Comparison of ENCODE assay signal across 2 cellular contexts in the genomic region with DNA sequence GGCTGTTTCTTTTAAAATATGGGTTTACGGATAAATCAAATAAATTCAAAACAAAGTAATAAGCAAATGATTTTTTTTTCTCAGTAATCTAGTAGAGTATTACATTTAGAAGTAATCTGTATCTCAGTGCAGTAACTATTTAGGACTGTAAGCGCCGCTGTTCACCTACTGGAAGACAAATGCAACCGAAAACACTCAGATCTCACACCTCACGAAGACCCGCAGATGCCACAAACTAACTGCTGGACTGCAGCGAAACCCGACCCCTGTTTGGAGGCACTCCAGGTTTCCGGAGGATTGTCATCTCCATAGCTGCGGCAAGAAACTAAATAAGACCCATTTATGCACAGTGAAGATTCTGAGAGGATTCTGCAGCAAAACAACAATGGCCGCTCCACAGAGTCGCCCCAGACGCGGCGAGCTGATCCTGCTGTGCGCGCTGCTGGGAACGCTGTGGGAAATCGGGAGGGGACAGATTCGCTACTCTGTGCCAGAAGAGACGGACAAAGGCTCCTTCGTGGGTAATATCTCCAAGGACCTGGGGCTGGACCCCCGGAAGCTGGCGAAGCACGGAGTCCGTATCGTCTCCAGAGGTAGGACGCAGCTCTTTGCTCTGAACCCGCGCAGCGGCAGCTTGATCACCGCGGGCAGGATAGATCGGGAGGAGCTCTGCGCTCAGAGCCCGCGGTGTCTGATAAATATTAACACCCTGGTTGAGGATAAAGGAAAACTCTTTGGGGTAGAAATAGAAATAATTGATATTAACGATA.
TF ChIP-seq lines count a peak whose summit lies in the region.

A gene (plus strand): TSS at position 205 of the 770 bp plus-strand sequence. CDS start 181 bp downstream, at position 386.

TF ChIP-seq in GM23338, 12 proteins besides CTCF, POLR2A, EP300 and RAD21 (continued from another document):
- TF ChIP-seq EZH2phosphoT487 (IDR thresholded peaks at IDR 0.05; ENCODE audit: unreplicated experiment): no peak

TF ChIP-seq in K562, 482 proteins besides CTCF, POLR2A, EP300 and RAD21 (continued from another document):
- TF ChIP-seq, protein P1, sequence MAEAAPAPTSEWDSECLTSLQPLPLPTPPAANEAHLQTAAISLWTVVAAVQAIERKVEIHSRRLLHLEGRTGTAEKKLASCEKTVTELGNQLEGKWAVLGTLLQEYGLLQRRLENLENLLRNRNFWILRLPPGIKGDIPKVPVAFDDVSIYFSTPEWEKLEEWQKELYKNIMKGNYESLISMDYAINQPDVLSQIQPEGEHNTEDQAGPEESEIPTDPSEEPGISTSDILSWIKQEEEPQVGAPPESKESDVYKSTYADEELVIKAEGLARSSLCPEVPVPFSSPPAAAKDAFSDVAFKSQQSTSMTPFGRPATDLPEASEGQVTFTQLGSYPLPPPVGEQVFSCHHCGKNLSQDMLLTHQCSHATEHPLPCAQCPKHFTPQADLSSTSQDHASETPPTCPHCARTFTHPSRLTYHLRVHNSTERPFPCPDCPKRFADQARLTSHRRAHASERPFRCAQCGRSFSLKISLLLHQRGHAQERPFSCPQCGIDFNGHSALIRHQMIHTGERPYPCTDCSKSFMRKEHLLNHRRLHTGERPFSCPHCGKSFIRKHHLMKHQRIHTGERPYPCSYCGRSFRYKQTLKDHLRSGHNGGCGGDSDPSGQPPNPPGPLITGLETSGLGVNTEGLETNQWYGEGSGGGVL (CRISPR knock-in tag; IDR thresholded peaks at IDR 0.05): no peak
- TF ChIP-seq, protein P2, sequence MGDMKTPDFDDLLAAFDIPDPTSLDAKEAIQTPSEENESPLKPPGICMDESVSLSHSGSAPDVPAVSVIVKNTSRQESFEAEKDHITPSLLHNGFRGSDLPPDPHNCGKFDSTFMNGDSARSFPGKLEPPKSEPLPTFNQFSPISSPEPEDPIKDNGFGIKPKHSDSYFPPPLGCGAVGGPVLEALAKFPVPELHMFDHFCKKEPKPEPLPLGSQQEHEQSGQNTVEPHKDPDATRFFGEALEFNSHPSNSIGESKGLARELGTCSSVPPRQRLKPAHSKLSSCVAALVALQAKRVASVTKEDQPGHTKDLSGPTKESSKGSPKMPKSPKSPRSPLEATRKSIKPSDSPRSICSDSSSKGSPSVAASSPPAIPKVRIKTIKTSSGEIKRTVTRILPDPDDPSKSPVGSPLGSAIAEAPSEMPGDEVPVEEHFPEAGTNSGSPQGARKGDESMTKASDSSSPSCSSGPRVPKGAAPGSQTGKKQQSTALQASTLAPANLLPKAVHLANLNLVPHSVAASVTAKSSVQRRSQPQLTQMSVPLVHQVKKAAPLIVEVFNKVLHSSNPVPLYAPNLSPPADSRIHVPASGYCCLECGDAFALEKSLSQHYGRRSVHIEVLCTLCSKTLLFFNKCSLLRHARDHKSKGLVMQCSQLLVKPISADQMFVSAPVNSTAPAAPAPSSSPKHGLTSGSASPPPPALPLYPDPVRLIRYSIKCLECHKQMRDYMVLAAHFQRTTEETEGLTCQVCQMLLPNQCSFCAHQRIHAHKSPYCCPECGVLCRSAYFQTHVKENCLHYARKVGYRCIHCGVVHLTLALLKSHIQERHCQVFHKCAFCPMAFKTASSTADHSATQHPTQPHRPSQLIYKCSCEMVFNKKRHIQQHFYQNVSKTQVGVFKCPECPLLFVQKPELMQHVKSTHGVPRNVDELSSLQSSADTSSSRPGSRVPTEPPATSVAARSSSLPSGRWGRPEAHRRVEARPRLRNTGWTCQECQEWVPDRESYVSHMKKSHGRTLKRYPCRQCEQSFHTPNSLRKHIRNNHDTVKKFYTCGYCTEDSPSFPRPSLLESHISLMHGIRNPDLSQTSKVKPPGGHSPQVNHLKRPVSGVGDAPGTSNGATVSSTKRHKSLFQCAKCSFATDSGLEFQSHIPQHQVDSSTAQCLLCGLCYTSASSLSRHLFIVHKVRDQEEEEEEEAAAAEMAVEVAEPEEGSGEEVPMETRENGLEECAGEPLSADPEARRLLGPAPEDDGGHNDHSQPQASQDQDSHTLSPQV (IDR thresholded peaks at IDR 0.05): no peak
- TF ChIP-seq RBBP5 (IDR thresholded peaks at IDR 0.05; ENCODE audit: borderline replicate concordance, insufficient read depth, low read length, poor library complexity, severe bottlenecking) (no peak), RHOXF2B (CRISPR knock-in tag; conservative IDR thresholded peaks at IDR 0.05) (no peak), L3MBTL2 (IDR thresholded peaks at IDR 0.05) (peak; percentile 93), CBX3 (IDR thresholded peaks at IDR 0.05; ENCODE audit: borderline replicate concordance in 1 of 2, low read length in 2 of 2) (peak in 1 of 2 experiments; percentile 68; a peak in 1 of 3 replicates), HNRNPK (IDR thresholded peaks at IDR 0.05; ENCODE audit: low read depth, low read length, poor library complexity, severe bottlenecking) (no peak)
- TF ChIP-seq, protein P3, sequence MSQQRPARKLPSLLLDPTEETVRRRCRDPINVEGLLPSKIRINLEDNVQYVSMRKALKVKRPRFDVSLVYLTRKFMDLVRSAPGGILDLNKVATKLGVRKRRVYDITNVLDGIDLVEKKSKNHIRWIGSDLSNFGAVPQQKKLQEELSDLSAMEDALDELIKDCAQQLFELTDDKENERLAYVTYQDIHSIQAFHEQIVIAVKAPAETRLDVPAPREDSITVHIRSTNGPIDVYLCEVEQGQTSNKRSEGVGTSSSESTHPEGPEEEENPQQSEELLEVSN (IDR thresholded peaks at IDR 0.05; ENCODE audit: borderline replicate concordance in 1 of 2, extremely low read depth in 1 of 2, insufficient read depth in 1 of 2, insufficient read length in 1 of 2, low read depth in 1 of 2, low read length in 1 of 2, poor library complexity in 1 of 2, severe bottlenecking in 1 of 2): peak in 1 of 2 experiments; percentile 78
- TF ChIP-seq, protein P4, sequence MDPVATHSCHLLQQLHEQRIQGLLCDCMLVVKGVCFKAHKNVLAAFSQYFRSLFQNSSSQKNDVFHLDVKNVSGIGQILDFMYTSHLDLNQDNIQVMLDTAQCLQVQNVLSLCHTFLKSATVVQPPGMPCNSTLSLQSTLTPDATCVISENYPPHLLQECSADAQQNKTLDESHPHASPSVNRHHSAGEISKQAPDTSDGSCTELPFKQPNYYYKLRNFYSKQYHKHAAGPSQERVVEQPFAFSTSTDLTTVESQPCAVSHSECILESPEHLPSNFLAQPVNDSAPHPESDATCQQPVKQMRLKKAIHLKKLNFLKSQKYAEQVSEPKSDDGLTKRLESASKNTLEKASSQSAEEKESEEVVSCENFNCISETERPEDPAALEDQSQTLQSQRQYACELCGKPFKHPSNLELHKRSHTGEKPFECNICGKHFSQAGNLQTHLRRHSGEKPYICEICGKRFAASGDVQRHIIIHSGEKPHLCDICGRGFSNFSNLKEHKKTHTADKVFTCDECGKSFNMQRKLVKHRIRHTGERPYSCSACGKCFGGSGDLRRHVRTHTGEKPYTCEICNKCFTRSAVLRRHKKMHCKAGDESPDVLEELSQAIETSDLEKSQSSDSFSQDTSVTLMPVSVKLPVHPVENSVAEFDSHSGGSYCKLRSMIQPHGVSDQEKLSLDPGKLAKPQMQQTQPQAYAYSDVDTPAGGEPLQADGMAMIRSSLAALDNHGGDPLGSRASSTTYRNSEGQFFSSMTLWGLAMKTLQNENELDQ (CRISPR knock-in tag; IDR thresholded peaks at IDR 0.05; ENCODE audit: borderline replicate concordance): no peak
